In the genomic region with DNA sequence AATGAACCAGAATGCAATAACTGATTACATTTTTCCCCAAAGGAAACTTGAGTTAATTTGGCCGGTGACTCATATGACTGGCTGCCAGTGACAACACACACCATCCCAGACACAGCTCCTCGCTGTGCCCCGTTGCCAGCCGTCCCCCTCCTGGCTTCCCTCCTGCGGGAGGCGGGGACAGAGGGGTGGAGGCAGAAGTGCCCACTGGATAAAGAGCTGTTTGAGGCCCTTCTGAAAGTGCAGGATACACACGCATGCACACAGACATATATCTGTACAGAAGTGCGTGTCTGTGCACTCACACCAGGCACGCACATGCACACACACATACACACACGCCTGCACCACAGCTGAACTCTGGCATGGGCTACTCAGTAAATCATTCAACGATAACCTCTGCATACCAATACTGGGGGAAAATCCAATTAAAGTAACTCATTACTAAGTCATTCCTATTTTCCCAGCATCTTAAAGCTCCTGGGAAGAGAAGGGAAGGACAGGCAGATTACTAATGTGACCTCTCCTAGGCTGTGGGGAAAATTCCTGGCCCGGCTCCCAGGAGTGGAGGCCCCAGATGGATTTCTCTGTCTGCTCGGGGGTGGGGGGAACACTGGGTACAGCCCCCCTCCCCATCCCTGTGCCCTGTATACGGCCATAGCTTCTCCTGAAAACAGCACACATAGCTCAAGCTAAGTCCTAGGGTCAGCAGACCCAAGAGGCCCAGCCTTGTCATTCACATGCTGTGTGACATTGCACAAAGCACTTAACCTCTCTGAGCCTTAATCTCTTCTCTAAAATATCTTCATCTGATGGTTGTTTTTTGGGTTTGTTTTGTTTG, we compare ENCODE assay signal across 9 cellular contexts. TPM values are rescaled to one million over a fixed set of nuclear protein-coding genes. Genes with fewer than 3 reads are reported as not detected.
DNase-seq lines count a peak whose midpoint lies in the region; ATAC-seq and TF ChIP-seq lines count a peak whose summit lies in the region.
"Had no signal": no experiment of that assay in that cellular context is flagged by ENCODE, and none has a peak within 500 bp of the region (broad histone marks: within the 10 kb centered on the region; RNA-seq: fewer than 3 reads in every experiment).

No MANE protein-coding gene starts in this region.

- H3K4me3 ChIP-seq in astrocyte of the cerebellum (ENCODE audit: low read depth, low read length) = no peak overlapping the region

- no peak overlapping the region for H3K27ac Mint-ChIP-seq in activated CD4-positive, alpha-beta T cell treated with anti-CD3 and anti-CD28 coated beads for 36 hours
- H3K27ac Mint-ChIP-seq in activated naive CD4-positive, alpha-beta T cell treated with anti-CD3 and anti-CD28 coated beads, Interleukin-2, amount 50 U/mL, for 72 hours = no peak overlapping the region

- no peaks in the 10 kb centered on the region for H3K36me3 Mint-ChIP-seq in activated CD4-positive, alpha-beta T cell treated with anti-CD3 and anti-CD28 coated beads for 36 hours (ENCODE audit: low read depth)
- H3K36me3 Mint-ChIP-seq in activated naive CD4-positive, alpha-beta T cell treated with anti-CD3 and anti-CD28 coated beads, Interleukin-2, amount 50 U/mL, for 72 hours = no peaks in the 10 kb centered on the region

- H3K4me3 Mint-ChIP-seq in activated CD4-positive, alpha-beta T cell treated with anti-CD3 and anti-CD28 coated beads for 36 hours = no peak overlapping the region

- POLR2A ChIA-PET in activated CD4-positive, alpha-beta T cell treated with anti-CD3 and anti-CD28 coated beads for 36 hours (lab: Charles Lee) = no interaction called here

- ATAC-seq in stimulated activated naive CD8-positive, alpha-beta T cell treated with anti-CD3 and anti-CD28 coated beads, Interleukin-15, Interleukin-2, amounts not matched to agents 100 U/mL and 50 U/mL, for 24 hours = no peak
- ATAC-seq in activated CD4-positive, alpha-beta T cell treated with anti-CD3 and anti-CD28 coated beads for 36 hours = no peak
- ATAC-seq in activated naive CD4-positive, alpha-beta T cell treated with anti-CD3 and anti-CD28 coated beads, Interleukin-2, amount 50 U/mL, for 72 hours = no peak

- TF ChIP-seq CTCF in astrocyte of the cerebellum (IDR thresholded peaks at IDR 0.05; ENCODE audit: low read depth, low read length, missing control alignments) = no peak

- H3K27me3 Mint-ChIP-seq in activated CD4-positive, alpha-beta T cell treated with anti-CD3 and anti-CD28 coated beads for 36 hours = no peaks in the 10 kb centered on the region

- CTCF ChIA-PET in activated CD4-positive, alpha-beta T cell treated with anti-CD3 and anti-CD28 coated beads for 36 hours (lab: Charles Lee) = interaction anchor here (0.7 to 1.1 kb wide), 2 partner anchors 12 to 555 kb away, joined by 3 read pairs; no protein-coding TSS in a partner anchor

- intact Hi-C loops in activated CD4-positive, alpha-beta T cell treated with anti-CD3 and anti-CD28 coated beads for 36 hours (cut with DNase I, micrococcal nuclease) = no loop called here

- no peaks in the 10 kb centered on the region for H3K4me1 Mint-ChIP-seq in activated CD4-positive, alpha-beta T cell treated with anti-CD3 and anti-CD28 coated beads for 36 hours

- in situ Hi-C loops in astrocyte of the cerebellum (cut with HindIII; ENCODE audit: low sequenced_read_pairs) = no loop called here

- DNase-seq in HT1080 (ENCODE audit: low read depth) (peak; percentile 89), astrocyte of the cerebellum (ENCODE audit: low read depth) (peak; percentile 62), islet precursor cell (peak; percentile 84), superior temporal gyrus (ENCODE audit: extremely low spot score) (peak; percentile 57), SHP77 (lab: John Stamatoyannopoulos, UW) (no peak)
- no peak for DNase-seq in stimulated activated naive CD8-positive, alpha-beta T cell treated with anti-CD3 and anti-CD28 coated beads, Interleukin-15, Interleukin-2, amounts not matched to agents 100 U/mL and 50 U/mL, for 24 hours
- DNase-seq in activated CD4-positive, alpha-beta T cell treated with anti-CD3 and anti-CD28 coated beads for 36 hours = no peak
- no peak for DNase-seq in activated naive CD4-positive, alpha-beta T cell treated with anti-CD3 and anti-CD28 coated beads, Interleukin-2, amount 50 U/mL, for 72 hours (ENCODE audit: low spot score in 2 of 2)

- H3K9me3 Mint-ChIP-seq in activated CD4-positive, alpha-beta T cell treated with anti-CD3 and anti-CD28 coated beads for 36 hours (ENCODE audit: low read depth) = no peaks in the 10 kb centered on the region
- H3K9me3 Mint-ChIP-seq in activated naive CD4-positive, alpha-beta T cell treated with anti-CD3 and anti-CD28 coated beads, Interleukin-2, amount 50 U/mL, for 72 hours = no peaks in the 10 kb centered on the region

RNA-seq across cellular contexts. Expression of a gene that starts 52.3 kb away (rescaled TPM):
- not detected in 2 replicates for total RNA-seq in HT1080 (2014; rRNA removed; shearing (Covaris generic))
- polyA plus RNA-seq in HT1080 (2015; cell fraction: cytosol; rRNA removed) = 0.59 TPM in 1 of 2 replicates, not detected in the other
- not detected in 2 replicates for polyA plus RNA-seq in HT1080 (2015; cell fraction: nucleus; rRNA removed)
- not detected for total RNA-seq in activated CD4-positive, alpha-beta T cell treated with anti-CD3 and anti-CD28 coated beads for 36 hours
- not detected for total RNA-seq in activated naive CD4-positive, alpha-beta T cell treated with anti-CD3 and anti-CD28 coated beads, Interleukin-2, amount 50 U/mL, for 72 hours
- total RNA-seq: temporal lobe had no signal

Comparison
In these comparisons a context has a peak if more than half of its experiments do, and no peak if none do; other contexts are left out.
1. DNase-seq: peak in HT1080 (single experiment), astrocyte of the cerebellum (single experiment), islet precursor cell (single experiment) and superior temporal gyrus (single experiment); none in stimulated activated naive CD8-positive, alpha-beta T cell treated with anti-CD3 and anti-CD28 coated beads, Interleukin-15, Interleukin-2, amounts not matched to agents 100 U/mL and 50 U/mL, for 24 hours (single experiment), activated CD4-positive, alpha-beta T cell treated with anti-CD3 and anti-CD28 coated beads for 36 hours (single experiment), activated naive CD4-positive, alpha-beta T cell treated with anti-CD3 and anti-CD28 coated beads, Interleukin-2, amount 50 U/mL, for 72 hours (0 of 2) and SHP77 (0 of 2).